Comparison of ENCODE assay signal across 22 cellular contexts in genomic region chr18:31302991-31303390, GRCh38. TPM values are rescaled to one million over a fixed set of nuclear protein-coding genes. Genes with fewer than 3 reads are reported as not detected.
DNase-seq lines count a peak whose midpoint lies in the region; ATAC-seq and TF ChIP-seq lines count a peak whose summit lies in the region.
"Had no signal": no experiment of that assay in that cellular context is flagged by ENCODE, and none has a peak within 500 bp of the region (broad histone marks: within the 10 kb centered on the region; RNA-seq: fewer than 3 reads in every experiment).

No MANE protein-coding gene starts in this region.

- no peaks in the 10 kb centered on the region for H3K9me3 ChIP-seq in suprapubic skin
- no peaks in the 10 kb centered on the region for H3K9me3 ChIP-seq in lower lobe of right lung
- H3K9me3 ChIP-seq: esophagus squamous epithelium, uterus had no signal

- intact Hi-C loops in lower lobe of right lung (cut with DNase I), result no loop called here

- H3K36me3 ChIP-seq in kidney epithelial cell (ENCODE audit: control insufficient read depth, insufficient read depth, low read length) (no peaks in the 10 kb centered on the region), suprapubic skin (no peaks in the 10 kb centered on the region), lower lobe of right lung (no peaks in the 10 kb centered on the region)
- H3K36me3 ChIP-seq: esophagus squamous epithelium, uterus had no signal

- no peaks in the 10 kb centered on the region for H3K27me3 ChIP-seq in kidney epithelial cell (ENCODE audit: control insufficient read depth, insufficient read depth, low read length)
- H3K27me3 ChIP-seq in suprapubic skin, result no peaks in the 10 kb centered on the region
- H3K27me3 ChIP-seq in lower lobe of right lung (ENCODE audit: low read depth), result no peaks in the 10 kb centered on the region
- H3K27me3 ChIP-seq: esophagus squamous epithelium, uterus had no signal

- DNase-seq in DMS53 (lab: John Stamatoyannopoulos, UW) (peak; percentile 6), DMS53 treated with DMSO at 0.1 percent for 48 hours (lab: John Stamatoyannopoulos, UW; ENCODE audit: unreplicated experiment) (no peak), choroid plexus epithelial cell (ENCODE audit: low read depth) (peak; percentile 33), kidney epithelial cell (ENCODE audit: low read depth) (peak; percentile 44), suprapubic skin (ENCODE audit: low spot score in 2 of 2) (no peak), lower lobe of right lung (no peak), C1 segment of cervical spinal cord (lab: John Stamatoyannopoulos, UW) (no peak), iPS-NIHi11 (ENCODE audit: low spot score) (no peak)
- DNase-seq: activated CD4-positive, alpha-beta T cell treated with anti-CD3 and anti-CD28 coated beads for 4 hours; DND-41; esophagus squamous epithelium; H7; left ventricle myocardium superior; NCI-H1105 treated with DMSO at 0.1 percent for 48 hours; NCI-H2081 treated with DMSO at 0.1 percent for 48 hours; retina; stimulated activated CD4-positive, alpha-beta T cell treated with anti-CD3 and anti-CD28 coated beads, Interleukin-12 subunit alpha, Interleukin-12 subunit beta, amount 100 ng/mL, for 4 hours; uterus had no signal

- no peak for TF ChIP-seq EP300 in suprapubic skin (IDR thresholded peaks at IDR 0.05)

- H3K4me3 ChIP-seq in choroid plexus epithelial cell (ENCODE audit: low read depth, low read length) (no peak overlapping the region), kidney epithelial cell (ENCODE audit: low read depth, low read length) (no peak overlapping the region), suprapubic skin (no peak overlapping the region), lower lobe of right lung (no peak overlapping the region)
- H3K4me3 ChIP-seq: esophagus squamous epithelium, uterus had no signal

- H3K27ac ChIP-seq in suprapubic skin (peak overlapping the region; percentile 39), lower lobe of right lung (no peak overlapping the region)
- H3K27ac ChIP-seq: 22Rv1, uterus had no signal

- TF ChIP-seq POLR2A in suprapubic skin (IDR thresholded peaks at IDR 0.05), result no peak

- TF ChIP-seq CTCF in choroid plexus epithelial cell (conservative IDR thresholded peaks at IDR 0.05; ENCODE audit: low read depth, low read length) (no peak), kidney epithelial cell (IDR thresholded peaks at IDR 0.05; ENCODE audit: insufficient read depth, low read length, poor library complexity, severe bottlenecking) (no peak), suprapubic skin (IDR thresholded peaks at IDR 0.05) (no peak), lower lobe of right lung (IDR thresholded peaks at IDR 0.05) (no peak)

- H3K4me1 ChIP-seq in suprapubic skin (peaks cover 17% of the 10 kb centered on the region), lower lobe of right lung (no peaks in the 10 kb centered on the region)
- H3K4me1 ChIP-seq: uterus had no signal

- no peak for ATAC-seq in lower lobe of right lung
- ATAC-seq: left ventricle myocardium superior had no signal

RNA-seq across cellular contexts. Expression of gene DSG1, which starts 15.0 kb away (rescaled TPM):
- total RNA-seq in kidney epithelial cell, result 0.17 TPM in 1 of 2 replicates, not detected in the other
- 1,000 to 10,000 TPM in 3 of 4 donors, 100 to 1,000 TPM in 1; 693 to 1,832 (median 1,713) TPM for total RNA-seq in suprapubic skin
- total RNA-seq in lower lobe of right lung, result not detected
- total RNA-seq: activated T-helper 2 cell treated with anti-CD3 and anti-CD28 coated beads, Interferon-gamma antibody, Interleukin-2, Interleukin-4, amounts not matched to agents 10 μg/mL and 5 μg/mL and 100 μg/mL, durations not matched to agents 14 hours and 24 hours and 36 hours; glomerular endothelial cell; subcutaneous adipose tissue had no signal

Comparison
In these comparisons a context has a peak if more than half of its experiments do, and no peak if none do; other contexts are left out.
1. DNase-seq: peak in DMS53 (single experiment), choroid plexus epithelial cell (single experiment) and kidney epithelial cell (single experiment); none in DMS53 treated with DMSO at 0.1 percent for 48 hours (single experiment), suprapubic skin (0 of 2), lower lobe of right lung (single experiment), C1 segment of cervical spinal cord (0 of 14) and iPS-NIHi11 (single experiment).
2. RNA of gene DSG1, which starts 15.0 kb away (total RNA-seq): 693 to 1,832 TPM in suprapubic skin; 0.17 TPM in kidney epithelial cell and not detected in lower lobe of right lung (single experiment); every median in the first group is over 100 times any median in the second.